ENCODE assay signal across 1 cellular context in genomic region chr11:6610591-6610990, GRCh38.
TF ChIP-seq lines count a peak whose summit lies in the region.

No MANE protein-coding gene starts in this region.

TF ChIP-seq in GM12891, 5 proteins besides CTCF, POLR2A, EP300 and RAD21:
- TF ChIP-seq POU2F2 (IDR thresholded peaks at IDR 0.05; ENCODE audit: low read depth, low read length) (no peak), TAF1 (IDR thresholded peaks at IDR 0.05; ENCODE audit: low read depth, low read length) (no peak), PAX5 (IDR thresholded peaks at IDR 0.05; ENCODE audit: insufficient read depth, low read length, severe bottlenecking) (no peak), SPI1 (IDR thresholded peaks at IDR 0.05; ENCODE audit: low read depth, low read length) (no peak), POLR2AphosphoS5 (IDR thresholded peaks at IDR 0.05; ENCODE audit: low read depth, low read length) (no peak)
